ENCODE assay signal across 22 cellular contexts in genomic region chr4:93891244-93891643, GRCh38.
"Had no signal": no experiment of that assay in that cellular context is flagged by ENCODE, and none has a peak within 500 bp of the region (broad histone marks: within the 10 kb centered on the region; RNA-seq: fewer than 3 reads in every experiment).

No MANE protein-coding gene starts in this region.

- H3K27ac ChIP-seq: coronary artery, dorsolateral prefrontal cortex, esophagus muscularis mucosa, foreskin keratinocyte, gastroesophageal sphincter, heart left ventricle, hepatocyte, left lung, lower lobe of right lung had no signal

- H3K4me3 ChIP-seq: coronary artery, dorsolateral prefrontal cortex, esophagus muscularis mucosa, gastroesophageal sphincter, heart left ventricle, hepatocyte, left lung, lower lobe of right lung had no signal

- H3K36me3 ChIP-seq: esophagus muscularis mucosa, gastroesophageal sphincter, heart left ventricle, left lung, lower lobe of right lung had no signal

- H3K4me3 Mint-ChIP-seq: immature natural killer cell, memory B cell, naive B cell had no signal

- H3K9me3 ChIP-seq: esophagus muscularis mucosa, gastroesophageal sphincter, heart left ventricle, left lung, lower lobe of right lung had no signal

- H2AFZ ChIP-seq: hepatocyte had no signal

- H3K27me3 ChIP-seq: foreskin keratinocyte, gastroesophageal sphincter, heart left ventricle, hepatocyte, left lung had no signal

- H3K9me3 Mint-ChIP-seq: memory B cell had no signal

- ATAC-seq: foreskin keratinocyte, gastroesophageal sphincter, heart left ventricle, left lung, left ventricle myocardium superior, lower lobe of right lung had no signal

- H3K4me2 ChIP-seq: hepatocyte had no signal

- H3K4me1 ChIP-seq: esophagus muscularis mucosa, foreskin keratinocyte, gastroesophageal sphincter, heart left ventricle, left lung, lower lobe of right lung had no signal

- H3K27ac Mint-ChIP-seq: immature natural killer cell, memory B cell, naive B cell had no signal

- H3K27me3 Mint-ChIP-seq: memory B cell, naive B cell had no signal

- H3K36me3 Mint-ChIP-seq: immature natural killer cell, memory B cell, naive B cell had no signal

- H3K79me2 ChIP-seq: hepatocyte had no signal

- H3K4me1 Mint-ChIP-seq: immature natural killer cell, memory B cell, naive B cell had no signal

- DNase-seq: dermis blood vessel endothelial cell; dorsolateral prefrontal cortex; effector CD4-positive, alpha-beta T cell; effector memory CD4-positive, alpha-beta T cell; foreskin keratinocyte; heart left ventricle; hypothalamus; immature natural killer cell; islet precursor cell; kidney; kidney glomerular epithelial cell; left lung; left ventricle myocardium superior; lower lobe of right lung; mesendoderm; midbrain; naive B cell had no signal
